ENCODE assay signal across 22 cellular contexts in the genomic region with DNA sequence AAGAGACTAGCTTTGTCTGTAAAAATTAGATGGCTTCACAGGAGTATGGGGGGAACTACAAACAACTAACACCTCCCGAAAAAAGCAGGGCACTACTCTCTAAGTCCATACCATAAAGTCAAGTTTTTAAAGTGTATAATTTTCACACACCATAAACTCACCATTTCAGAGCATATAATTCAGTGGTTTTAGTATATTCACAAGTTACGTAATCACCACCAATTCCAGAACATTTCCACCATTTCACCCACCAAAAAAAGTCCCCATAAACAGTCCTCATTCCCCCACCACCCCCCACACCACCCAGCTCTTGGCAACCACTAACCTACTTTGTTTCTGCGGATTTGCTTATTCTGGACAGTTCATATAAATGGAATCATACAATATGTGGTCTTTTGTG.
"Had no signal": no experiment of that assay in that cellular context is flagged by ENCODE, and none has a peak within 500 bp of the region (broad histone marks: within the 10 kb centered on the region; RNA-seq: fewer than 3 reads in every experiment).

No MANE protein-coding gene starts in this region.

- H3K36me3 ChIP-seq: breast epithelium had no signal

- H3K27ac ChIP-seq: breast epithelium, coronary artery, esophagus squamous epithelium, gastroesophageal sphincter, heart left ventricle, neural progenitor cell, tibial artery, VCaP had no signal

- ATAC-seq: activated CD4-positive, CD25-positive, alpha-beta regulatory T cell treated with anti-CD3 and anti-CD28 coated beads, Interleukin-2, amount 50 U/mL, for 24 hours; activated T-cell treated with anti-CD3 and anti-CD28 coated beads, Interleukin-2, amount 50 U/mL, for 4 hours; gastroesophageal sphincter; heart left ventricle; SK-N-SH treated with all-trans-retinoic acid at 6 μM for 48 hours had no signal

- H3K9me3 Mint-ChIP-seq: activated CD4-positive, alpha-beta T cell treated with anti-CD3 and anti-CD28 coated beads, Interleukin-2, amount 10 ng/mL, durations not matched to agents 7 days and 5 days; activated naive CD4-positive, alpha-beta T cell treated with anti-CD3 and anti-CD28 coated beads, Interleukin-2, amount 10 ng/mL, durations not matched to agents 7 days and 5 days; activated T-cell treated with anti-CD3 and anti-CD28 coated beads, Interleukin-2, amount 50 U/mL, for 4 hours; endodermal cell; neural progenitor cell had no signal

- H3K4me1 ChIP-seq: breast epithelium, gastroesophageal sphincter, neural progenitor cell, tibial artery had no signal

- DNase-seq: activated CD4-positive, alpha-beta T cell treated with anti-CD3 and anti-CD28 coated beads, Interleukin-2, amount 10 ng/mL, durations not matched to agents 7 days and 5 days; activated CD8-positive, alpha-beta memory T cell treated with anti-CD3 and anti-CD28 coated beads for 24 hours; activated CD8-positive, alpha-beta memory T cell treated with anti-CD3 and anti-CD28 coated beads, Interleukin-2, amount 50 U/mL, for 4 hours; activated effector memory CD4-positive, alpha-beta T cell treated with Interleukin-2 at 50 U/mL for 16 hours; activated naive CD4-positive, alpha-beta T cell treated with anti-CD3 and anti-CD28 coated beads, Interleukin-2, amount 10 ng/mL, durations not matched to agents 7 days and 5 days; activated T-cell treated with anti-CD3 and anti-CD28 coated beads, Interleukin-2, amount 50 U/mL, for 4 hours; endodermal cell; esophagus squamous epithelium; heart left ventricle; posterior cingulate gyrus; retina; stimulated activated CD4-positive, alpha-beta T cell treated with anti-CD3 and anti-CD28 coated beads, Interleukin-4, amount 100 ng/mL, for 24 hours; stimulated activated naive CD4-positive, alpha-beta T cell treated with Interleukin-2 at 50 U/mL for 16 hours; substantia nigra had no signal

- H3K27me3 Mint-ChIP-seq: activated CD4-positive, alpha-beta T cell treated with anti-CD3 and anti-CD28 coated beads, Interleukin-2, amount 10 ng/mL, durations not matched to agents 7 days and 5 days; activated naive CD4-positive, alpha-beta T cell treated with anti-CD3 and anti-CD28 coated beads, Interleukin-2, amount 10 ng/mL, durations not matched to agents 7 days and 5 days had no signal

- H3K4me3 ChIP-seq: breast epithelium, coronary artery, esophagus squamous epithelium, gastroesophageal sphincter, heart left ventricle, neural progenitor cell, tibial artery had no signal

- H3K27me3 ChIP-seq: breast epithelium, esophagus squamous epithelium, gastroesophageal sphincter, heart left ventricle, neural progenitor cell, tibial artery had no signal

- H3K4me1 Mint-ChIP-seq: activated naive CD4-positive, alpha-beta T cell treated with anti-CD3 and anti-CD28 coated beads, Interleukin-2, amount 10 ng/mL, durations not matched to agents 7 days and 5 days; neural progenitor cell had no signal

- H3K9me3 ChIP-seq: breast epithelium, esophagus squamous epithelium, gastroesophageal sphincter, heart left ventricle, tibial artery had no signal

- H3K27ac Mint-ChIP-seq: activated naive CD4-positive, alpha-beta T cell treated with anti-CD3 and anti-CD28 coated beads, Interleukin-2, amount 10 ng/mL, durations not matched to agents 7 days and 5 days; neural progenitor cell had no signal

- H3K4me3 Mint-ChIP-seq: activated CD4-positive, alpha-beta T cell treated with anti-CD3 and anti-CD28 coated beads, Interleukin-2, amount 10 ng/mL, durations not matched to agents 7 days and 5 days; activated naive CD4-positive, alpha-beta T cell treated with anti-CD3 and anti-CD28 coated beads, Interleukin-2, amount 10 ng/mL, durations not matched to agents 7 days and 5 days; activated T-cell treated with anti-CD3 and anti-CD28 coated beads, Interleukin-2, amount 50 U/mL, for 4 hours; endodermal cell; neural progenitor cell had no signal
